In genomic region chr6:134819236-134819635, GRCh38 we compare ENCODE assay signal across 28 cellular contexts.
"Had no signal": no experiment of that assay in that cellular context is flagged by ENCODE, and none has a peak within 500 bp of the region (broad histone marks: within the 10 kb centered on the region; RNA-seq: fewer than 3 reads in every experiment).

No MANE protein-coding gene starts in this region.

- ATAC-seq: activated CD4-positive, CD25-positive, alpha-beta regulatory T cell treated with anti-CD3 and anti-CD28 coated beads, Interleukin-2, amount 50 U/mL, for 24 hours; activated CD8-positive, alpha-beta memory T cell treated with anti-CD3 and anti-CD28 coated beads, Interleukin-2, amount 10 ng/mL, durations not matched to agents 7 days and 5 days; activated naive CD8-positive, alpha-beta T cell treated with anti-CD3 and anti-CD28 coated beads, Interleukin-2, amount 50 U/mL, for 24 hours; Panc1; Right ventricle myocardium inferior had no signal

- H3K4me3 ChIP-seq: SJCRH30 had no signal

- H3K9me2 ChIP-seq: SK-N-SH had no signal

- H3K9ac ChIP-seq: KMS-11, SK-N-SH had no signal

- H3K27me3 ChIP-seq: SJCRH30 had no signal

- H3K9me3 ChIP-seq: SJCRH30, SK-N-SH had no signal

- H3K36me3 ChIP-seq: SJCRH30 had no signal

- H3K4me1 ChIP-seq: SJCRH30 had no signal

- H3K27ac ChIP-seq: KMS-11, SJCRH30 had no signal

- DNase-seq: activated CD4-positive, alpha-beta T cell treated with anti-CD3 and anti-CD28 coated beads, Interleukin-2, amount 10 ng/mL, durations not matched to agents 24 days and 14 days; activated CD4-positive, alpha-beta T cell treated with anti-CD3 and anti-CD28 coated beads, Interleukin-2, amount 50 U/mL, for 48 hours; activated CD8-positive, alpha-beta memory T cell treated with anti-CD3 and anti-CD28 coated beads, Interleukin-2, amount 10 ng/mL, durations not matched to agents 7 days and 5 days; activated effector memory CD4-positive, alpha-beta T cell treated with Interleukin-2 at 50 U/mL for 16 hours; activated naive CD4-positive, alpha-beta T cell; activated naive CD8-positive, alpha-beta T cell treated with anti-CD3 and anti-CD28 coated beads, Interleukin-2, amount 50 U/mL, for 24 hours; activated T-cell treated with anti-CD3 and anti-CD28 coated beads, Interleukin-2, amount 50 U/mL, for 24 hours; cerebellar nuclear complex; MV-4-11; NCI-H1092 treated with DMSO at 0.1 percent for 48 hours; NCI-H1417 treated with DMSO at 0.1 percent for 48 hours; NCI-H1694; NCI-H2029; NCI-H2107; NCI-H2171 treated with DMSO at 0.1 percent for 48 hours; NCI-H226; NCI-H510A treated with DMSO at 0.1 percent for 48 hours; NCI-H69; NK-92 treated with Interleukin-12 subunit alpha and Interleukin-12 subunit beta, amount 100 ng/mL, for 24 hours; OCI-M1; RPMI8226; SJCRH30; SK-N-SH; SW 1271 had no signal

- H3K4me2 ChIP-seq: KMS-11, SK-N-SH had no signal
